Comparison of ENCODE assay signal across 13 cellular contexts in genomic region chr22:30291334-30291892, GRCh38. TPM values are rescaled to one million over a fixed set of nuclear protein-coding genes. Genes with fewer than 3 reads are reported as not detected.
DNase-seq lines count a peak whose midpoint lies in the region; ATAC-seq, FAIRE-seq and TF ChIP-seq lines count a peak whose summit lies in the region.
"Had no signal": no experiment of that assay in that cellular context is flagged by ENCODE, and none has a peak within 500 bp of the region (broad histone marks: within the 10 kb centered on the region; RNA-seq: fewer than 3 reads in every experiment).

No MANE protein-coding gene starts in this region.

- FAIRE-seq in HepG2 (lab: Jason Lieb, UNC) (no peak), GM12891 (lab: Jason Lieb, UNC) (no peak)
- FAIRE-seq: G401.6 had no signal

- H3K9me3 ChIP-seq in DND-41 (ENCODE audit: insufficient read depth, low read length, severe bottlenecking): no peaks in the 10 kb centered on the region
- H3K9me3 ChIP-seq in HepG2 (ENCODE audit: low read length): no peaks in the 10 kb centered on the region

- H3K36me3 ChIP-seq in DND-41 (ENCODE audit: insufficient read depth, low read length) (peaks cover 63% of the 10 kb centered on the region), HepG2 (replicated peaks in 1 of 2; ENCODE audit: control insufficient read depth in 1 of 2, insufficient read depth in 2 of 2, low read length in 2 of 2) (peaks cover 6 to 12% of the 10 kb centered on the region in 2 experiments; a peak in 2 of 5 replicates)

- H3K27ac Mint-ChIP-seq in stimulated activated effector memory CD8-positive, alpha-beta T cell treated with anti-CD3 and anti-CD28 coated beads, Interleukin-12 subunit alpha, Interleukin-12 subunit beta, amount 100 ng/mL, for 72 hours: peak overlapping the region; percentile 90
- H3K27ac Mint-ChIP-seq: activated T-cell treated with anti-CD3 and anti-CD28 coated beads, Interleukin-2, amount 50 U/mL, for 72 hours had no signal

- TF ChIP-seq CTCF in DND-41 (IDR thresholded peaks at IDR 0.05; ENCODE audit: borderline replicate concordance, extremely low read depth, low read length, poor library complexity, severe bottlenecking): no peak
- no peak for TF ChIP-seq CTCF in VCaP (conservative IDR thresholded peaks at IDR 0.05)
- TF ChIP-seq CTCF in HepG2 (CRISPR knock-in tag; IDR thresholded peaks at IDR 0.05): no peak

- in situ Hi-C loops in HepG2 (cut with HindIII; ENCODE audit: extremely low pct_ligation_motif_present, low pct_unique_long_range_greater_than_20kb): no loop called here

- ATAC-seq in DND-41 (ENCODE audit: insufficient read depth, low read depth): no peak
- no peak for ATAC-seq in HepG2
- no peak for ATAC-seq in stimulated activated effector memory CD8-positive, alpha-beta T cell treated with anti-CD3 and anti-CD28 coated beads, Interleukin-12 subunit alpha, Interleukin-12 subunit beta, amount 100 ng/mL, for 72 hours
- no peak for ATAC-seq in HG02642 (IDR thresholded peaks at IDR 0.05; ENCODE audit: poor library complexity, unreplicated experiment)
- no peak for ATAC-seq in HG03135 (IDR thresholded peaks at IDR 0.05; ENCODE audit: unreplicated experiment)
- ATAC-seq: activated T-cell treated with anti-CD3 and anti-CD28 coated beads, Interleukin-2, amount 50 U/mL, for 72 hours had no signal

- H3K4me1 ChIP-seq in DND-41 (ENCODE audit: insufficient read depth, low read length) (peaks cover 57% of the 10 kb centered on the region), HepG2 (ENCODE audit: insufficient read depth, low read length) (peaks cover 29% of the 10 kb centered on the region)

- no peaks in the 10 kb centered on the region for H3K9me3 Mint-ChIP-seq in stimulated activated effector memory CD8-positive, alpha-beta T cell treated with anti-CD3 and anti-CD28 coated beads, Interleukin-12 subunit alpha, Interleukin-12 subunit beta, amount 100 ng/mL, for 72 hours
- H3K9me3 Mint-ChIP-seq: activated T-cell treated with anti-CD3 and anti-CD28 coated beads, Interleukin-2, amount 50 U/mL, for 72 hours had no signal

- no peak for TF ChIP-seq POLR2A in HepG2 (IDR thresholded peaks at IDR 0.05; ENCODE audit: insufficient read depth in 1 of 2, low read depth in 2 of 2, low read length in 2 of 2)
- TF ChIP-seq POLR2A in GM12891 (IDR thresholded peaks at IDR 0.05; ENCODE audit: low read depth, low read length): no peak

- peak overlapping the region; percentile 94 for H3K27ac ChIP-seq in DND-41 (ENCODE audit: low read length)
- H3K27ac ChIP-seq in VCaP: peak overlapping the region; percentile 78
- no peak overlapping the region for H3K27ac ChIP-seq in HepG2 (ENCODE audit: extremely low read length, insufficient read depth, low read length)

- peaks cover 43% of the 10 kb centered on the region for H3K36me3 Mint-ChIP-seq in stimulated activated effector memory CD8-positive, alpha-beta T cell treated with anti-CD3 and anti-CD28 coated beads, Interleukin-12 subunit alpha, Interleukin-12 subunit beta, amount 100 ng/mL, for 72 hours

- WGBS in HepG2 (ENCODE audit: low lambda C conversion rate): 97% methylated on average over 6 of the region's 9 CpGs

- DNase-seq in DND-41: no peak
- DNase-seq in HepG2 (ENCODE audit: low spot score): no peak
- DNase-seq in stimulated activated effector memory CD8-positive, alpha-beta T cell treated with anti-CD3 and anti-CD28 coated beads, Interleukin-12 subunit alpha, Interleukin-12 subunit beta, amount 100 ng/mL, for 72 hours (ENCODE audit: low spot score in 2 of 2): no peak
- no peak for DNase-seq in EL
- DNase-seq in GM12891 (ENCODE audit: insufficient read length, low spot score): no peak
- DNase-seq: activated T-cell treated with anti-CD3 and anti-CD28 coated beads, Interleukin-2, amount 50 U/mL, for 72 hours; NCI-H2227 treated with DMSO at 0.1 percent for 48 hours; stimulated activated CD4-positive, alpha-beta T cell treated with anti-CD3 and anti-CD28 coated beads, Interleukin-4, amount 100 ng/mL, for 4 hours had no signal

- intact Hi-C loops in HepG2 (cut with micrococcal nuclease; ENCODE audit: unreplicated experiment): no loop called here

- H2AFZ ChIP-seq in DND-41 (ENCODE audit: low read depth, low read length): no peak overlapping the region
- H2AFZ ChIP-seq in HepG2 (ENCODE audit: low read length): no peak overlapping the region

- H3K4me3 ChIP-seq in DND-41 (ENCODE audit: low read depth in 1 of 2, low read length in 2 of 2) (no peak overlapping the region), HepG2 (replicated peaks in 1 of 3; ENCODE audit: insufficient read depth in 1 of 3, low read depth in 2 of 3, low read length in 3 of 3) (no peak overlapping the region)

- no peak overlapping the region for H3K4me3 Mint-ChIP-seq in stimulated activated effector memory CD8-positive, alpha-beta T cell treated with anti-CD3 and anti-CD28 coated beads, Interleukin-12 subunit alpha, Interleukin-12 subunit beta, amount 100 ng/mL, for 72 hours
- H3K4me3 Mint-ChIP-seq: activated T-cell treated with anti-CD3 and anti-CD28 coated beads, Interleukin-2, amount 50 U/mL, for 72 hours had no signal

- peak overlapping the region; percentile 83 for H3K9ac ChIP-seq in DND-41 (ENCODE audit: low read depth, low read length)
- H3K9ac ChIP-seq in HepG2 (ENCODE audit: insufficient read depth, low read depth, low read length): no peak overlapping the region

- TF ChIP-seq RAD21 in HepG2 (CRISPR knock-in tag; IDR thresholded peaks at IDR 0.05): no peak

- CTCF ChIA-PET in HepG2 (lab: Yijun Ruan, JAX; ENCODE audit: low intra/inter-chr PET ratio, low total read pairs): no interaction called here

- peak overlapping the region; percentile 21; the same call in 1 of the 2 replicates for H3K4me2 ChIP-seq in DND-41 (ENCODE audit: insufficient read depth, low read length)
- H3K4me2 ChIP-seq in HepG2 (ENCODE audit: low read depth, low read length): 0 out of 2 replicates have a peak overlapping the region, but pooled peaks have one; percentile 94

- TF ChIP-seq EP300 in HepG2 (IDR thresholded peaks at IDR 0.05; ENCODE audit: low read depth in 2 of 2, low read length in 2 of 2) (no peak), HepG2 (CRISPR knock-in tag; IDR thresholded peaks at IDR 0.05; ENCODE audit: borderline replicate concordance) (no peak)

- POLR2A ChIA-PET in HepG2 (lab: Yijun Ruan, JAX): interaction anchor here (1.0 to 4.0 kb wide), 7 partner anchors 26 to 133 kb away, joined by 3 to 28 read pairs (median 5); partner anchors contain the start of genes CCDC157, SF3A1 and TBC1D10A

- peaks cover 45% of the 10 kb centered on the region for H3K4me1 Mint-ChIP-seq in stimulated activated effector memory CD8-positive, alpha-beta T cell treated with anti-CD3 and anti-CD28 coated beads, Interleukin-12 subunit alpha, Interleukin-12 subunit beta, amount 100 ng/mL, for 72 hours

- H3K79me2 ChIP-seq in DND-41 (ENCODE audit: insufficient read depth, low read length): peaks cover 25% of the 10 kb centered on the region
- no peaks in the 10 kb centered on the region for H3K79me2 ChIP-seq in HepG2 (ENCODE audit: insufficient read depth, low read length)

- peaks cover 6% of the 10 kb centered on the region for H4K20me1 ChIP-seq in DND-41 (ENCODE audit: insufficient read depth, low read length)
- no peaks in the 10 kb centered on the region for H4K20me1 ChIP-seq in HepG2 (ENCODE audit: insufficient read depth, low read length)

- no TSS peak for BruUV-seq in HepG2 (replicated peaks; lab: Mats Ljungman, UMichigan)

- no peaks in the 10 kb centered on the region for H3K27me3 ChIP-seq in DND-41 (ENCODE audit: insufficient read depth, low read length, poor library complexity)
- H3K27me3 ChIP-seq in HepG2 (ENCODE audit: control insufficient read depth in 1 of 2, insufficient read depth in 2 of 2, low read length in 2 of 2): no peaks in the 10 kb centered on the region; a peak in 1 of 5 replicates

RNA-seq across cellular contexts. Expression of gene CASTOR1, which starts 2.1 kb away (rescaled TPM):
- 1.1 and 2.6 TPM in 2 replicates for total RNA-seq in HepG2 (2016; rRNA removed; fragmentation: Illumina TruSeq; extraction: Trizol)
- 0.81 and 0.88 TPM in 2 replicates for total RNA-seq in HepG2 (2016; cell fraction: cytosol; rRNA removed; fragmentation: Illumina TruSeq; extraction: Trizol; ENCODE audit: low read depth)
- total RNA-seq in HepG2 (2016; cell fraction: insoluble cytoplasmic fraction; rRNA removed; fragmentation: Illumina TruSeq; extraction: Trizol): 0.70 and 1.2 TPM in 2 replicates
- 2.4 and 2.9 TPM in 2 replicates for total RNA-seq in HepG2 (2016; cell fraction: membrane; rRNA removed; fragmentation: Illumina TruSeq; extraction: Trizol)
- total RNA-seq in HepG2 (2016; cell fraction: nucleus; rRNA removed; fragmentation: Illumina TruSeq; extraction: Trizol): 1.6 and 2.3 TPM in 2 replicates
- polyA plus RNA-seq in HepG2 (2011; rRNA removed): 4.4 and 6.2 TPM in 2 replicates
- 2.6 and 3.9 TPM in 2 replicates for polyA plus RNA-seq in HepG2 (2011; cell fraction: cytosol; rRNA removed)
- polyA plus RNA-seq in HepG2 (2011; cell fraction: nucleus; rRNA removed): 14.3 and 18.8 TPM in 2 replicates
- 2.3 and 2.7 TPM in 2 replicates for polyA plus RNA-seq in HepG2 (2012)
- polyA plus RNA-seq in HepG2 (2016; cell fraction: cytosol; fragmentation: Illumina TruSeq; extraction: Trizol; ENCODE audit: low read depth): 0.41 and 0.72 TPM in 2 replicates
- 0.73 and 1.3 TPM in 2 replicates for polyA plus RNA-seq in HepG2 (2016; cell fraction: insoluble cytoplasmic fraction; fragmentation: Illumina TruSeq; extraction: Trizol; ENCODE audit: low read depth)
- polyA plus RNA-seq in HepG2 (2016; cell fraction: membrane; fragmentation: Illumina TruSeq; extraction: Trizol; ENCODE audit: low read depth): 0.99 and 1.3 TPM in 2 replicates
- polyA plus RNA-seq in HepG2 (2016; cell fraction: nucleus; fragmentation: Illumina TruSeq; extraction: Trizol; ENCODE audit: insufficient read depth, low read depth): 2.4 TPM in 1 of 2 replicates, not detected in the other
- 1.4 and 5.7 TPM in 2 replicates for polyA minus RNA-seq in HepG2 (2011; rRNA and poly(A)+ RNA removed; ENCODE audit: low replicate concordance)
- 0.97 and 1.6 TPM in 2 replicates for polyA minus RNA-seq in HepG2 (2011; cell fraction: cytosol; rRNA and poly(A)+ RNA removed)
- 2.3 and 2.9 TPM in 2 replicates for polyA minus RNA-seq in HepG2 (2011; cell fraction: nucleus; rRNA and poly(A)+ RNA removed)
- 4.6 TPM for polyA plus RNA-seq in GM12891 (2012; ENCODE audit: low read depth, missing spikeins)

RNA-seq across cellular contexts. Expression of gene OSM, which starts 24.8 kb away (rescaled TPM):
- not detected in 2 replicates for total RNA-seq in HepG2 (2016; rRNA removed; fragmentation: Illumina TruSeq; extraction: Trizol)
- not detected in 2 replicates for total RNA-seq in HepG2 (2016; cell fraction: cytosol; rRNA removed; fragmentation: Illumina TruSeq; extraction: Trizol; ENCODE audit: low read depth)
- not detected in 2 replicates for total RNA-seq in HepG2 (2016; cell fraction: insoluble cytoplasmic fraction; rRNA removed; fragmentation: Illumina TruSeq; extraction: Trizol)
- not detected in 2 replicates for total RNA-seq in HepG2 (2016; cell fraction: membrane; rRNA removed; fragmentation: Illumina TruSeq; extraction: Trizol)
- not detected in 2 replicates for total RNA-seq in HepG2 (2016; cell fraction: nucleus; rRNA removed; fragmentation: Illumina TruSeq; extraction: Trizol)
- 0.07 TPM in 1 of 2 replicates, not detected in the other for polyA plus RNA-seq in HepG2 (2011; rRNA removed)
- polyA plus RNA-seq in HepG2 (2011; cell fraction: cytosol; rRNA removed): 0.05 TPM in 1 of 2 replicates, not detected in the other
- not detected in 2 replicates for polyA plus RNA-seq in HepG2 (2011; cell fraction: nucleus; rRNA removed)
- polyA plus RNA-seq in HepG2 (2012): 0.07 TPM in 1 of 2 replicates, not detected in the other
- not detected in 2 replicates for polyA plus RNA-seq in HepG2 (2016; cell fraction: cytosol; fragmentation: Illumina TruSeq; extraction: Trizol; ENCODE audit: low read depth)
- not detected in 2 replicates for polyA plus RNA-seq in HepG2 (2016; cell fraction: insoluble cytoplasmic fraction; fragmentation: Illumina TruSeq; extraction: Trizol; ENCODE audit: low read depth)
- not detected in 2 replicates for polyA plus RNA-seq in HepG2 (2016; cell fraction: membrane; fragmentation: Illumina TruSeq; extraction: Trizol; ENCODE audit: low read depth)
- polyA plus RNA-seq in HepG2 (2016; cell fraction: nucleus; fragmentation: Illumina TruSeq; extraction: Trizol; ENCODE audit: insufficient read depth, low read depth): not detected in 2 replicates
- not detected in 2 replicates for polyA minus RNA-seq in HepG2 (2011; rRNA and poly(A)+ RNA removed; ENCODE audit: low replicate concordance)
- polyA minus RNA-seq in HepG2 (2011; cell fraction: cytosol; rRNA and poly(A)+ RNA removed): not detected in 2 replicates
- not detected in 2 replicates for polyA minus RNA-seq in HepG2 (2011; cell fraction: nucleus; rRNA and poly(A)+ RNA removed)
- polyA plus RNA-seq in GM12891 (2012; ENCODE audit: low read depth, missing spikeins): 0.28 TPM
- total RNA-seq: epithelial cell of proximal tubule had no signal

RNA-seq across cellular contexts. Expression of gene TBC1D10A, which starts 35.3 kb away (rescaled TPM):
- total RNA-seq in HepG2 (2016; rRNA removed; fragmentation: Illumina TruSeq; extraction: Trizol): 3.6 and 4.2 TPM in 2 replicates
- 1.3 and 1.7 TPM in 2 replicates for total RNA-seq in HepG2 (2016; cell fraction: cytosol; rRNA removed; fragmentation: Illumina TruSeq; extraction: Trizol; ENCODE audit: low read depth)
- total RNA-seq in HepG2 (2016; cell fraction: insoluble cytoplasmic fraction; rRNA removed; fragmentation: Illumina TruSeq; extraction: Trizol): 2.7 and 5.3 TPM in 2 replicates
- 2.2 and 2.6 TPM in 2 replicates for total RNA-seq in HepG2 (2016; cell fraction: membrane; rRNA removed; fragmentation: Illumina TruSeq; extraction: Trizol)
- total RNA-seq in HepG2 (2016; cell fraction: nucleus; rRNA removed; fragmentation: Illumina TruSeq; extraction: Trizol): 3.0 and 3.7 TPM in 2 replicates
- polyA plus RNA-seq in HepG2 (2011; rRNA removed): 4.9 and 6.0 TPM in 2 replicates
- 3.5 and 5.6 TPM in 2 replicates for polyA plus RNA-seq in HepG2 (2011; cell fraction: cytosol; rRNA removed)
- polyA plus RNA-seq in HepG2 (2011; cell fraction: nucleus; rRNA removed): 13.6 and 14.3 TPM in 2 replicates
- polyA plus RNA-seq in HepG2 (2012): 3.8 and 4.0 TPM in 2 replicates
- polyA plus RNA-seq in HepG2 (2016; cell fraction: cytosol; fragmentation: Illumina TruSeq; extraction: Trizol; ENCODE audit: low read depth): 0.68 and 0.98 TPM in 2 replicates
- polyA plus RNA-seq in HepG2 (2016; cell fraction: insoluble cytoplasmic fraction; fragmentation: Illumina TruSeq; extraction: Trizol; ENCODE audit: low read depth): 3.0 and 4.4 TPM in 2 replicates
- polyA plus RNA-seq in HepG2 (2016; cell fraction: membrane; fragmentation: Illumina TruSeq; extraction: Trizol; ENCODE audit: low read depth): 0.73 and 1.0 TPM in 2 replicates
- 6.5 and 9.4 TPM in 2 replicates for polyA plus RNA-seq in HepG2 (2016; cell fraction: nucleus; fragmentation: Illumina TruSeq; extraction: Trizol; ENCODE audit: insufficient read depth, low read depth)
- polyA minus RNA-seq in HepG2 (2011; rRNA and poly(A)+ RNA removed; ENCODE audit: low replicate concordance): 3.0 and 10.8 TPM in 2 replicates
- polyA minus RNA-seq in HepG2 (2011; cell fraction: cytosol; rRNA and poly(A)+ RNA removed): 4.6 and 5.8 TPM in 2 replicates
- polyA minus RNA-seq in HepG2 (2011; cell fraction: nucleus; rRNA and poly(A)+ RNA removed): 7.8 and 10.4 TPM in 2 replicates
- 12.7 TPM for polyA plus RNA-seq in GM12891 (2012; ENCODE audit: low read depth, missing spikeins)

RNA-seq across cellular contexts. Expression of gene LIF, which starts 44.9 kb away (rescaled TPM):
- 1.5 and 3.6 TPM in 2 replicates for total RNA-seq in HepG2 (2016; rRNA removed; fragmentation: Illumina TruSeq; extraction: Trizol)
- 0.53 and 1.6 TPM in 2 replicates for total RNA-seq in HepG2 (2016; cell fraction: cytosol; rRNA removed; fragmentation: Illumina TruSeq; extraction: Trizol; ENCODE audit: low read depth)
- 1.7 and 3.2 TPM in 2 replicates for total RNA-seq in HepG2 (2016; cell fraction: insoluble cytoplasmic fraction; rRNA removed; fragmentation: Illumina TruSeq; extraction: Trizol)
- total RNA-seq in HepG2 (2016; cell fraction: membrane; rRNA removed; fragmentation: Illumina TruSeq; extraction: Trizol): 2.6 TPM in 2 replicates
- 5.2 and 5.5 TPM in 2 replicates for total RNA-seq in HepG2 (2016; cell fraction: nucleus; rRNA removed; fragmentation: Illumina TruSeq; extraction: Trizol)
- 8.5 and 12.1 TPM in 2 replicates for polyA plus RNA-seq in HepG2 (2011; rRNA removed)
- polyA plus RNA-seq in HepG2 (2011; cell fraction: cytosol; rRNA removed): 3.0 and 4.2 TPM in 2 replicates
- polyA plus RNA-seq in HepG2 (2011; cell fraction: nucleus; rRNA removed): 48.8 and 59.2 TPM in 2 replicates
- 1.4 and 5.2 TPM in 2 replicates for polyA plus RNA-seq in HepG2 (2012)
- 0.17 and 0.26 TPM in 2 replicates for polyA plus RNA-seq in HepG2 (2016; cell fraction: cytosol; fragmentation: Illumina TruSeq; extraction: Trizol; ENCODE audit: low read depth)
- polyA plus RNA-seq in HepG2 (2016; cell fraction: insoluble cytoplasmic fraction; fragmentation: Illumina TruSeq; extraction: Trizol; ENCODE audit: low read depth): 1.1 and 1.3 TPM in 2 replicates
- polyA plus RNA-seq in HepG2 (2016; cell fraction: membrane; fragmentation: Illumina TruSeq; extraction: Trizol; ENCODE audit: low read depth): 0.64 and 0.93 TPM in 2 replicates
- polyA plus RNA-seq in HepG2 (2016; cell fraction: nucleus; fragmentation: Illumina TruSeq; extraction: Trizol; ENCODE audit: insufficient read depth, low read depth): 13.6 and 20.3 TPM in 2 replicates
- 11.5 and 35.1 TPM in 2 replicates for polyA minus RNA-seq in HepG2 (2011; rRNA and poly(A)+ RNA removed; ENCODE audit: low replicate concordance)
- polyA minus RNA-seq in HepG2 (2011; cell fraction: cytosol; rRNA and poly(A)+ RNA removed): 3.8 and 5.5 TPM in 2 replicates
- 4.1 and 7.1 TPM in 2 replicates for polyA minus RNA-seq in HepG2 (2011; cell fraction: nucleus; rRNA and poly(A)+ RNA removed)
- polyA plus RNA-seq in GM12891 (2012; ENCODE audit: low read depth, missing spikeins): 2.4 TPM
